ENCODE assay signal across 22 cellular contexts in the genomic region with DNA sequence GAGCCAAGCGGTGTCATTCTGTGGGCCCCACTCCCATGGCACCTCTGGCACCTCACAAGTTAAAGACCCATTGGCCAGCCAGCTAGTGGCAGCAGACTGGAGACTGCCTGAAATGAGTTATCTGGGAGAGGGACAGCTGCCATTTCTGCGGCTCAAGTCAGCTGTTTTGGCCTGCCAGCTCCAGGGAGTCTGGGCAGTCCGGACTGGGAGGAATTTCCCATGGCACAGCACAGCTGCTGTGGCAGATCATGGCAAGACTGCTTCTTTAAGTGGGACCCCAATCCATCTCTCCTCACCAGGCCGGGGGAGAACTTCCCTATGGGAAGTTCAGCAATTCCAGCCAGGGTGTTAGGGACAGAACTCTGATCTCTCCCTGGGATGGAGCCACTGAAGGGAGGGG.
"Had no signal": no experiment of that assay in that cellular context is flagged by ENCODE, and none has a peak within 500 bp of the region (broad histone marks: within the 10 kb centered on the region; RNA-seq: fewer than 3 reads in every experiment).

No MANE protein-coding gene starts in this region.

- H3K27ac ChIP-seq: dorsolateral prefrontal cortex, lower lobe of right lung, parathyroid adenoma, prostate gland, right atrium auricular region, thoracic aorta, tibial nerve, upper lobe of left lung had no signal

- DNase-seq: cerebellar nuclear complex; dorsolateral prefrontal cortex; effector CD4-positive, alpha-beta T cell; hypothalamus; immature natural killer cell; islet precursor cell; left ventricle myocardium superior; lower lobe of right lung; mucosa of descending colon; naive thymus-derived CD8-positive, alpha-beta T cell; stimulated activated CD4-positive, alpha-beta T cell treated with anti-CD3 and anti-CD28 coated beads, Interleukin-4, amount 100 ng/mL, for 4 hours; stimulated activated naive CD8-positive, alpha-beta T cell treated with anti-CD3 and anti-CD28 coated beads, Interleukin-15, Interleukin-2, amounts not matched to agents 100 U/mL and 50 U/mL, for 24 hours; substantia nigra had no signal

- H2AFZ ChIP-seq: parathyroid adenoma had no signal

- H3K9ac ChIP-seq: parathyroid adenoma had no signal

- H3K36me3 ChIP-seq: lower lobe of right lung, prostate gland, right atrium auricular region, thoracic aorta, tibial nerve, upper lobe of left lung had no signal

- H3K9me3 ChIP-seq: lower lobe of right lung, prostate gland, thoracic aorta, tibial nerve, upper lobe of left lung had no signal

- H3K4me3 ChIP-seq: dorsolateral prefrontal cortex, lower lobe of right lung, mucosa of descending colon, prostate gland, right atrium auricular region, thoracic aorta, tibial nerve, upper lobe of left lung had no signal

- H3K27me3 ChIP-seq: dorsolateral prefrontal cortex, right atrium auricular region, tibial nerve, upper lobe of left lung had no signal

- FAIRE-seq: colon, frontal cortex, urothelium cell line had no signal

- H3K4me1 ChIP-seq: lower lobe of right lung, prostate gland, right atrium auricular region, tibial nerve, upper lobe of left lung had no signal
